12 cellular contexts compared by ENCODE assay signal in genomic region chr5:151251001-151251551, GRCh38. TPM values are rescaled to one million over a fixed set of nuclear protein-coding genes. Genes with fewer than 3 reads are reported as not detected.
A peak's percentile ranks its signal among the peaks of the same experiment; 100 is the strongest.
DNase-seq lines count a peak whose midpoint lies in the region; ATAC-seq and TF ChIP-seq lines count a peak whose summit lies in the region.
"Had no signal": no experiment of that assay in that cellular context is flagged by ENCODE, and none has a peak within 500 bp of the region (broad histone marks: within the 10 kb centered on the region; RNA-seq: fewer than 3 reads in every experiment).

No MANE protein-coding gene starts in this region.

- POLR2A ChIA-PET in naive thymus-derived CD8-positive, alpha-beta T cell (lab: Charles Lee) = interaction anchor here (0.7 to 3.5 kb wide), 5 partner anchors 28 to 109 kb away, joined by 3 to 38 read pairs (median 6); partner anchors contain the start of gene CCDC69

- peak overlapping the region; percentile 84 for H3K27ac ChIP-seq in CD4-positive, CD25-positive, alpha-beta regulatory T cell (ENCODE audit: insufficient read depth, low read length, poor library complexity, severe bottlenecking)
- H3K27ac ChIP-seq in sigmoid colon = no peak overlapping the region
- no peak overlapping the region for H3K27ac ChIP-seq in ovary
- no peak overlapping the region for H3K27ac ChIP-seq in psoas muscle

- H3K27me3 Mint-ChIP-seq in CD4-positive, CD25-positive, alpha-beta regulatory T cell = peaks cover 4% of the 10 kb centered on the region
- no peaks in the 10 kb centered on the region for H3K27me3 Mint-ChIP-seq in activated T-cell treated with anti-CD3 and anti-CD28 coated beads, Interleukin-2, amount 50 U/mL, for 72 hours (ENCODE audit: low read depth)
- H3K27me3 Mint-ChIP-seq in naive thymus-derived CD8-positive, alpha-beta T cell = no peaks in the 10 kb centered on the region

- H3K79me2 ChIP-seq in Loucy (ENCODE audit: insufficient read depth, low read length) = no peaks in the 10 kb centered on the region

- no peak overlapping the region for H3K9ac ChIP-seq in Loucy (ENCODE audit: low read depth, low read length, poor library complexity, severe bottlenecking)

- H3K36me3 Mint-ChIP-seq in CD4-positive, CD25-positive, alpha-beta regulatory T cell = no peaks in the 10 kb centered on the region
- H3K36me3 Mint-ChIP-seq in activated T-cell treated with anti-CD3 and anti-CD28 coated beads, Interleukin-2, amount 50 U/mL, for 72 hours (ENCODE audit: insufficient read depth in 2 of 2) = peaks cover 1 to 2% of the 10 kb centered on the region in 2 donors
- H3K36me3 Mint-ChIP-seq in naive thymus-derived CD8-positive, alpha-beta T cell = no peaks in the 10 kb centered on the region

- H3K4me1 ChIP-seq in CD4-positive, CD25-positive, alpha-beta regulatory T cell (ENCODE audit: control insufficient read depth, insufficient read depth, low read length, poor library complexity, severe bottlenecking) = peaks cover 37% of the 10 kb centered on the region
- H3K4me1 ChIP-seq in Loucy (ENCODE audit: insufficient read depth, low read length, poor library complexity, severe bottlenecking) (peaks cover 29% of the 10 kb centered on the region), sigmoid colon (peaks cover 0 to 34% (median 15%) of the 10 kb centered on the region in 4 donors), ovary (ENCODE audit: insufficient read depth) (peaks cover 4% of the 10 kb centered on the region), psoas muscle (peaks cover 19% of the 10 kb centered on the region)

- no peaks in the 10 kb centered on the region for H3K36me3 ChIP-seq in CD4-positive, CD25-positive, alpha-beta regulatory T cell (ENCODE audit: control insufficient read depth, insufficient read depth, low read length)
- H3K36me3 ChIP-seq in Loucy (ENCODE audit: insufficient read depth, low read length) (no peaks in the 10 kb centered on the region), sigmoid colon (no peaks in the 10 kb centered on the region), ovary (no peaks in the 10 kb centered on the region), psoas muscle (ENCODE audit: insufficient read depth in 1 of 2, low read depth in 1 of 2) (no peaks in the 10 kb centered on the region)

- H3K9me2 ChIP-seq in Loucy (replicated peaks; ENCODE audit: low read depth, low read length) = no peaks in the 10 kb centered on the region

- 57 to 81% methylated on average over 5 of the region's 5 CpGs for WGBS in sigmoid colon, 2 donors
- 90 to 95% (median 91%) methylated on average over 5 of the region's 5 CpGs for WGBS in ovary, 3 donors
- WGBS in psoas muscle, 3 donors = 87 to 93% (median 88%) methylated on average over 5 of the region's 5 CpGs

- TF ChIP-seq POLR2A in sigmoid colon (IDR thresholded peaks at IDR 0.05) (no peak), ovary (IDR thresholded peaks at IDR 0.05) (no peak)

- peak overlapping the region; percentile 88 to 97 (median 91) for H3K4me3 Mint-ChIP-seq in CD4-positive, CD25-positive, alpha-beta regulatory T cell
- peak overlapping the region; percentile 39 to 93 for H3K4me3 Mint-ChIP-seq in activated T-cell treated with anti-CD3 and anti-CD28 coated beads, Interleukin-2, amount 50 U/mL, for 72 hours
- H3K4me3 Mint-ChIP-seq in naive thymus-derived CD8-positive, alpha-beta T cell = peak overlapping the region in 7 of 10 donors; percentile 25 to 92 (median 60)

- intact Hi-C loops in sigmoid colon (cut with DNase I) = no loop called here
- intact Hi-C loops in ovary (cut with DNase I) = loop anchor here in 2 of 4 donors (5.0 kb wide), 2 partner anchors 254 to 659 kb away; no protein-coding TSS in a partner anchor
- intact Hi-C loops in psoas muscle (cut with DNase I) = no loop called here

- no peaks in the 10 kb centered on the region for H4K20me1 ChIP-seq in Loucy (ENCODE audit: insufficient read depth, low read length, poor library complexity, severe bottlenecking)

- peaks cover 9 to 56% (median 36%) of the 10 kb centered on the region in 4 donors for H3K4me1 Mint-ChIP-seq in CD4-positive, CD25-positive, alpha-beta regulatory T cell
- H3K4me1 Mint-ChIP-seq in activated T-cell treated with anti-CD3 and anti-CD28 coated beads, Interleukin-2, amount 50 U/mL, for 72 hours (ENCODE audit: low read depth) = peaks cover 50% of the 10 kb centered on the region
- peaks cover 18 to 51% (median 36%) of the 10 kb centered on the region in 4 donors for H3K4me1 Mint-ChIP-seq in naive thymus-derived CD8-positive, alpha-beta T cell

- H3K27ac Mint-ChIP-seq in CD4-positive, CD25-positive, alpha-beta regulatory T cell = peak overlapping the region; percentile 92 to 97 (median 94)
- peak overlapping the region; percentile 84 for H3K27ac Mint-ChIP-seq in activated T-cell treated with anti-CD3 and anti-CD28 coated beads, Interleukin-2, amount 50 U/mL, for 72 hours
- peak overlapping the region in 7 of 10 donors; percentile 0 to 88 (median 22) for H3K27ac Mint-ChIP-seq in naive thymus-derived CD8-positive, alpha-beta T cell

- H3F3A ChIP-seq in Loucy (ENCODE audit: low read depth) = no peaks in the 10 kb centered on the region

- H3K9me3 Mint-ChIP-seq in CD4-positive, CD25-positive, alpha-beta regulatory T cell = peaks cover 0 to 1% (median 0%) of the 10 kb centered on the region in 7 donors
- no peaks in the 10 kb centered on the region for H3K9me3 Mint-ChIP-seq in activated T-cell treated with anti-CD3 and anti-CD28 coated beads, Interleukin-2, amount 50 U/mL, for 72 hours
- no peaks in the 10 kb centered on the region for H3K9me3 Mint-ChIP-seq in naive thymus-derived CD8-positive, alpha-beta T cell

- no peaks in the 10 kb centered on the region for H3K9me3 ChIP-seq in CD4-positive, CD25-positive, alpha-beta regulatory T cell (ENCODE audit: control insufficient read depth in 2 of 2, low read length in 2 of 2)
- H3K9me3 ChIP-seq in Loucy (ENCODE audit: insufficient read depth, low read depth, low read length) = no peaks in the 10 kb centered on the region
- no peaks in the 10 kb centered on the region for H3K9me3 ChIP-seq in sigmoid colon
- no peaks in the 10 kb centered on the region for H3K9me3 ChIP-seq in ovary
- H3K9me3 ChIP-seq in psoas muscle = no peaks in the 10 kb centered on the region

- TF ChIP-seq EP300 in sigmoid colon (IDR thresholded peaks at IDR 0.05) = no peak
- no peak for TF ChIP-seq EP300 in ovary (IDR thresholded peaks at IDR 0.05)

- H3K4me2 ChIP-seq in Loucy (ENCODE audit: low read depth, low read length, poor library complexity, severe bottlenecking) = peak overlapping the region; percentile 78

- peak overlapping the region; percentile 85 for H3K4me3 ChIP-seq in CD4-positive, CD25-positive, alpha-beta regulatory T cell (ENCODE audit: low read depth, low read length)
- no peak overlapping the region for H3K4me3 ChIP-seq in Loucy (ENCODE audit: low read length, poor library complexity, severe bottlenecking)
- H3K4me3 ChIP-seq in sigmoid colon = no peak overlapping the region
- no peak overlapping the region for H3K4me3 ChIP-seq in ovary
- no peak overlapping the region for H3K4me3 ChIP-seq in psoas muscle

- H3K27me3 ChIP-seq in CD4-positive, CD25-positive, alpha-beta regulatory T cell (ENCODE audit: control insufficient read depth, insufficient read depth, low read length) = no peaks in the 10 kb centered on the region
- H3K27me3 ChIP-seq in Loucy (ENCODE audit: insufficient read depth, low read length, poor library complexity, severe bottlenecking) (no peaks in the 10 kb centered on the region), sigmoid colon (no peaks in the 10 kb centered on the region), ovary (no peaks in the 10 kb centered on the region), psoas muscle (ENCODE audit: insufficient read depth in 3 of 3, low read length in 2 of 3) (no peaks in the 10 kb centered on the region)

- peak overlapping the region; percentile 36; the same call in 1 of the 2 replicates for H2AFZ ChIP-seq in Loucy (ENCODE audit: low read length)

- TF ChIP-seq CTCF in Loucy (conservative IDR thresholded peaks at IDR 0.05; ENCODE audit: low read length) (no peak), sigmoid colon (IDR thresholded peaks at IDR 0.05) (no peak), ovary (IDR thresholded peaks at IDR 0.05) (no peak), psoas muscle (IDR thresholded peaks at IDR 0.05) (no peak)

- peak; percentile 41 to 91 (median 46) for DNase-seq in CD4-positive, CD25-positive, alpha-beta regulatory T cell
- peak; percentile 61 to 64 for DNase-seq in activated T-cell treated with anti-CD3 and anti-CD28 coated beads, Interleukin-2, amount 50 U/mL, for 72 hours
- no peak for DNase-seq in naive thymus-derived CD8-positive, alpha-beta T cell
- DNase-seq in sigmoid colon (no peak), ovary (no peak), psoas muscle (no peak), NCI-H2081 (lab: John Stamatoyannopoulos, UW) (no peak)
- DNase-seq: amniotic stem cell, C1 segment of cervical spinal cord, NCI-H524 treated with DMSO at 0.1 percent for 48 hours had no signal

- ATAC-seq in CD4-positive, CD25-positive, alpha-beta regulatory T cell (ENCODE audit: low read depth in 2 of 2) = no peak
- peak; percentile 9 to 37 for ATAC-seq in activated T-cell treated with anti-CD3 and anti-CD28 coated beads, Interleukin-2, amount 50 U/mL, for 72 hours (replicated peaks in 1 of 2)
- ATAC-seq in naive thymus-derived CD8-positive, alpha-beta T cell = no peak
- no peak for ATAC-seq in psoas muscle

RNA-seq across cellular contexts. Expression of gene GM2A, which starts 1.9 kb away (rescaled TPM):
- total RNA-seq in CD4-positive, CD25-positive, alpha-beta regulatory T cell = 12.0 TPM
- polyA plus RNA-seq in CD4-positive, CD25-positive, alpha-beta regulatory T cell = 1 to 10 TPM; 4.7 to 8.7 (median 6.1) TPM
- 10 to 100 TPM; 19.4 to 28.2 TPM for total RNA-seq in activated T-cell treated with anti-CD3 and anti-CD28 coated beads, Interleukin-2, amount 50 U/mL, for 72 hours
- 10 to 100 TPM; 12.5 to 13.8 TPM for total RNA-seq in naive thymus-derived CD8-positive, alpha-beta T cell
- polyA plus RNA-seq in naive thymus-derived CD8-positive, alpha-beta T cell = 1 to 10 TPM; 3.8 to 6.5 (median 5.6) TPM
- total RNA-seq in sigmoid colon (10 to 100 TPM; 19.4 to 31.9 (median 29.3) TPM), ovary (10 to 100 TPM; 14.7 to 38.5 (median 28.6) TPM), psoas muscle (10 to 100 TPM in 2 of 4 donors, 1 to 10 TPM in 2; 4.0 to 12.1 (median 8.0) TPM)
- polyA plus RNA-seq in sigmoid colon (10 to 100 TPM; 10.2 to 35.1 (median 32.3) TPM), ovary (10 to 100 TPM; 18.5 to 52.8 TPM), psoas muscle (10 to 100 TPM in 1 of 3 donors, 1 to 10 TPM in 2; 3.0 to 11.6 (median 6.9) TPM)

RNA-seq across cellular contexts. Expression of gene CCDC69, which starts 27.2 kb away (rescaled TPM):
- 104 TPM for total RNA-seq in CD4-positive, CD25-positive, alpha-beta regulatory T cell
- 10 to 100 TPM; 78.2 to 97.0 (median 87.7) TPM for polyA plus RNA-seq in CD4-positive, CD25-positive, alpha-beta regulatory T cell
- 10 to 100 TPM; 44.8 to 53.1 TPM for total RNA-seq in activated T-cell treated with anti-CD3 and anti-CD28 coated beads, Interleukin-2, amount 50 U/mL, for 72 hours
- 100 to 1,000 TPM; 131 to 151 TPM for total RNA-seq in naive thymus-derived CD8-positive, alpha-beta T cell
- 100 to 1,000 TPM in 1 of 3 donors, 10 to 100 TPM in 2; 79.8 to 130 (median 98.1) TPM for polyA plus RNA-seq in naive thymus-derived CD8-positive, alpha-beta T cell
- total RNA-seq in sigmoid colon = 100 to 1,000 TPM; 199 to 342 (median 258) TPM
- 10 to 100 TPM in 2 of 3 donors, 1 to 10 TPM in 1; 6.0 to 48.7 (median 43.2) TPM for polyA plus RNA-seq in sigmoid colon
- total RNA-seq in ovary = 10 to 100 TPM; 22.6 to 60.1 (median 37.3) TPM
- polyA plus RNA-seq in ovary = 100 to 1,000 TPM in 1 of 2 donors, 10 to 100 TPM in 1; 27.8 to 158 TPM
- total RNA-seq in psoas muscle = 10 to 100 TPM; 58.8 to 96.9 (median 65.9) TPM
- polyA plus RNA-seq in psoas muscle = 100 to 1,000 TPM in 1 of 3 donors, 10 to 100 TPM in 2; 27.0 to 180 (median 70.7) TPM

RNA-seq across cellular contexts. Expression of gene SLC36A3, which starts 52.5 kb away (rescaled TPM):
- total RNA-seq in CD4-positive, CD25-positive, alpha-beta regulatory T cell = not detected
- not detected for polyA plus RNA-seq in CD4-positive, CD25-positive, alpha-beta regulatory T cell
- total RNA-seq in activated T-cell treated with anti-CD3 and anti-CD28 coated beads, Interleukin-2, amount 50 U/mL, for 72 hours = under 1 TPM in 1 of 2 donors, not detected in 1; 0.10 TPM
- not detected for total RNA-seq in naive thymus-derived CD8-positive, alpha-beta T cell
- not detected for polyA plus RNA-seq in naive thymus-derived CD8-positive, alpha-beta T cell
- not detected for total RNA-seq in sigmoid colon
- polyA plus RNA-seq in sigmoid colon = not detected
- total RNA-seq in ovary = not detected
- polyA plus RNA-seq in ovary = not detected
- total RNA-seq in psoas muscle = not detected
- not detected for polyA plus RNA-seq in psoas muscle
- total RNA-seq: T-helper 1 cell treated with Interleukin-12 subunit alpha and Interleukin-12 subunit beta and Interleukin-4 antibody, amounts not matched to agents 30 ng/mL and 1 ng/mL, for 36 hours had no signal

Comparison
In these comparisons a context has a peak if more than half of its experiments do, and no peak if none do; other contexts are left out.
1. ATAC-seq: peak in activated T-cell treated with anti-CD3 and anti-CD28 coated beads, Interleukin-2, amount 50 U/mL, for 72 hours (2 of 2); none in CD4-positive, CD25-positive, alpha-beta regulatory T cell (0 of 2), naive thymus-derived CD8-positive, alpha-beta T cell (0 of 2) and psoas muscle (0 of 4).
2. DNase-seq: peak in CD4-positive, CD25-positive, alpha-beta regulatory T cell (3 of 3) and activated T-cell treated with anti-CD3 and anti-CD28 coated beads, Interleukin-2, amount 50 U/mL, for 72 hours (2 of 2); none in naive thymus-derived CD8-positive, alpha-beta T cell (0 of 10), sigmoid colon (single experiment), ovary (0 of 5), psoas muscle (0 of 2) and NCI-H2081 (0 of 2).
3. H3K27ac Mint-ChIP-seq: peak in every context shown above with its lines; median percentile 94 in CD4-positive, CD25-positive, alpha-beta regulatory T cell; 84 in activated T-cell treated with anti-CD3 and anti-CD28 coated beads, Interleukin-2, amount 50 U/mL, for 72 hours; 22 in naive thymus-derived CD8-positive, alpha-beta T cell.
4. Peak in every context shown above with its lines, with median percentiles within 50 percentile points of each other: H3K4me3 Mint-ChIP-seq.